1 cellular context compared by ENCODE assay signal in the genomic region with DNA sequence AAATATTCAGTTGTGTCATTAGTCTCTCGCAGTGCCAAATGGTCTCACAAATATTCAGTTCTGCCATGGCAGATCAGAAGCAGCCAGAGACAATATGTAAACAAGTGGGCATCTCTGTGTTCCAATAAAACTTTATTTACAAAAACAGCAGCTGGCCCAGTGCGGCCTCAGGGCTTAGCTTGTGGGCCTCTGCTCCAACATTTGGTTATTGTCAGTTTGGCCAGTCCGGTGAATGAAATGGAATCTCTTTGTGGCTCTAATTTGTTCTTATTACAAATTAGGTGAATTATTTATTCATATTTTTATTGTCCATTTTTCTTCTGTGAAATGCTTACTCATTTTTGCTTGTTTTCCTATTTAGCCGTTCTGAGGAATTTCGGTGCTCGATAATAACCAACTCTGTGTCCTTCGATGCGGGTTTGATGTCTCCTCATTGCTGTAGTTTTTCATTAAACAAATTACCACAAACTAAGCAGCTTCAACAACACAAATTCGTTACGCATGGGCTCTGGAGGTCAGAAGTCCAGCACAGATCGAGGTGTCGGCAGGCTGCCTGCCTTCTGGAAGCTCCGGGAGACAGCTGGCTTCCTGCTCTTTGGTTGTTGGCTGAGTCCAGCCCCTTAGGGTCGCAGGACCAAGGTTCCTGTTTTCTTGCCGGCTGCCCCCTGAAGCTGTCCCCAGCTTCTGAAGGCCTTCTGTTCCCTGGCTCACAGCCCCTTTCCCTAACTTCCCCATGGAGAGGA.
TF ChIP-seq lines count a peak whose summit lies in the region.

No MANE protein-coding gene starts in this region.

TF ChIP-seq in IMR-90, 13 proteins besides CTCF, POLR2A, EP300 and RAD21:
- TF ChIP-seq, protein P1, sequence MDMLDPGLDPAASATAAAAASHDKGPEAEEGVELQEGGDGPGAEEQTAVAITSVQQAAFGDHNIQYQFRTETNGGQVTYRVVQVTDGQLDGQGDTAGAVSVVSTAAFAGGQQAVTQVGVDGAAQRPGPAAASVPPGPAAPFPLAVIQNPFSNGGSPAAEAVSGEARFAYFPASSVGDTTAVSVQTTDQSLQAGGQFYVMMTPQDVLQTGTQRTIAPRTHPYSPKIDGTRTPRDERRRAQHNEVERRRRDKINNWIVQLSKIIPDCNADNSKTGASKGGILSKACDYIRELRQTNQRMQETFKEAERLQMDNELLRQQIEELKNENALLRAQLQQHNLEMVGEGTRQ (IDR thresholded peaks at IDR 0.05; ENCODE audit: low read depth, low read length): no peak
- no peak for TF ChIP-seq RCOR1 (IDR thresholded peaks at IDR 0.05; ENCODE audit: insufficient replicate concordance, low read length)
- TF ChIP-seq, protein P2, sequence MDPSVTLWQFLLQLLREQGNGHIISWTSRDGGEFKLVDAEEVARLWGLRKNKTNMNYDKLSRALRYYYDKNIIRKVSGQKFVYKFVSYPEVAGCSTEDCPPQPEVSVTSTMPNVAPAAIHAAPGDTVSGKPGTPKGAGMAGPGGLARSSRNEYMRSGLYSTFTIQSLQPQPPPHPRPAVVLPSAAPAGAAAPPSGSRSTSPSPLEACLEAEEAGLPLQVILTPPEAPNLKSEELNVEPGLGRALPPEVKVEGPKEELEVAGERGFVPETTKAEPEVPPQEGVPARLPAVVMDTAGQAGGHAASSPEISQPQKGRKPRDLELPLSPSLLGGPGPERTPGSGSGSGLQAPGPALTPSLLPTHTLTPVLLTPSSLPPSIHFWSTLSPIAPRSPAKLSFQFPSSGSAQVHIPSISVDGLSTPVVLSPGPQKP (IDR thresholded peaks at IDR 0.05; ENCODE audit: borderline replicate concordance, low read depth, low read length): no peak
- TF ChIP-seq BHLHE40 (IDR thresholded peaks at IDR 0.05; ENCODE audit: low read depth, low read length): no peak
TF ChIP-seq in IMR-90: peak in this region for 0.
